In genomic region chr5:167511-167910, GRCh38 we compare ENCODE assay signal across 21 cellular contexts. TPM values are rescaled to one million over a fixed set of nuclear protein-coding genes. Genes with fewer than 3 reads are reported as not detected.
DNase-seq lines count a peak whose midpoint lies in the region; ATAC-seq and TF ChIP-seq lines count a peak whose summit lies in the region.
"Had no signal": no experiment of that assay in that cellular context is flagged by ENCODE, and none has a peak within 500 bp of the region (broad histone marks: within the 10 kb centered on the region; RNA-seq: fewer than 3 reads in every experiment).

No MANE protein-coding gene starts in this region.

- H3K4me1 Mint-ChIP-seq in chondrocyte (ENCODE audit: low read depth) (peaks cover 33% of the 10 kb centered on the region), osteocyte (ENCODE audit: unreplicated experiment) (peaks cover 40% of the 10 kb centered on the region)
- H3K4me1 Mint-ChIP-seq in activated CD8-positive, alpha-beta T cell treated with anti-CD3 and anti-CD28 coated beads for 36 hours (ENCODE audit: low read depth): no peaks in the 10 kb centered on the region
- H3K4me1 Mint-ChIP-seq: activated CD4-positive, alpha-beta T cell treated with anti-CD3 and anti-CD28 coated beads for 36 hours; T-cell had no signal

- intact Hi-C loops in activated CD8-positive, alpha-beta T cell treated with anti-CD3 and anti-CD28 coated beads for 36 hours (cut with micrococcal nuclease): no loop called here

- ATAC-seq in GM21390 (IDR thresholded peaks at IDR 0.05; ENCODE audit: unreplicated experiment): no peak
- ATAC-seq in activated CD8-positive, alpha-beta T cell treated with anti-CD3 and anti-CD28 coated beads for 36 hours: no peak
- ATAC-seq: activated CD4-positive, alpha-beta T cell treated with anti-CD3 and anti-CD28 coated beads for 36 hours; body of pancreas; pancreas; T-cell had no signal

- H3K27me3 ChIP-seq in H7 (ENCODE audit: control insufficient read depth, insufficient read depth, low read length): no peaks in the 10 kb centered on the region
- H3K27me3 ChIP-seq: body of pancreas, pancreas, thyroid gland had no signal

- H3K36me3 ChIP-seq in H7 (replicated peaks; ENCODE audit: control insufficient read depth, insufficient read depth, low read length): no peaks in the 10 kb centered on the region; the same call in 1 of the 2 replicates
- H3K36me3 ChIP-seq: heart right ventricle, pancreas, thyroid gland had no signal

- H3K27ac Mint-ChIP-seq in chondrocyte (ENCODE audit: unreplicated experiment) (no peak overlapping the region), osteocyte (ENCODE audit: unreplicated experiment) (peak overlapping the region; percentile 96)
- H3K27ac Mint-ChIP-seq in activated CD8-positive, alpha-beta T cell treated with anti-CD3 and anti-CD28 coated beads for 36 hours: no peak overlapping the region
- H3K27ac Mint-ChIP-seq: activated CD4-positive, alpha-beta T cell treated with anti-CD3 and anti-CD28 coated beads for 36 hours; activated T-helper 1 cell treated with anti-CD3 and anti-CD28 coated beads, Interleukin-12 subunit alpha, Interleukin-12 subunit beta, Interleukin-2, Interleukin-4 antibody, amounts not matched to agents 30 ng/mL and 10 ng/mL and 1 ng/mL, durations not matched to agents 14 hours and 24 hours and 36 hours; T-cell had no signal

- H3K4me3 Mint-ChIP-seq in chondrocyte (ENCODE audit: unreplicated experiment): no peak overlapping the region
- no peak overlapping the region for H3K4me3 Mint-ChIP-seq in osteocyte (ENCODE audit: unreplicated experiment)
- no peak overlapping the region for H3K4me3 Mint-ChIP-seq in activated CD8-positive, alpha-beta T cell treated with anti-CD3 and anti-CD28 coated beads for 36 hours
- H3K4me3 Mint-ChIP-seq: activated CD4-positive, alpha-beta T cell treated with anti-CD3 and anti-CD28 coated beads for 36 hours; activated T-helper 1 cell treated with anti-CD3 and anti-CD28 coated beads, Interleukin-12 subunit alpha, Interleukin-12 subunit beta, Interleukin-2, Interleukin-4 antibody, amounts not matched to agents 30 ng/mL and 10 ng/mL and 1 ng/mL, durations not matched to agents 14 hours and 24 hours and 36 hours; T-cell had no signal

- H3K9me3 Mint-ChIP-seq in chondrocyte (ENCODE audit: low read depth): no peaks in the 10 kb centered on the region
- H3K9me3 Mint-ChIP-seq in osteocyte (ENCODE audit: unreplicated experiment): no peaks in the 10 kb centered on the region
- no peaks in the 10 kb centered on the region for H3K9me3 Mint-ChIP-seq in activated CD8-positive, alpha-beta T cell treated with anti-CD3 and anti-CD28 coated beads for 36 hours
- H3K9me3 Mint-ChIP-seq: activated T-helper 1 cell treated with anti-CD3 and anti-CD28 coated beads, Interleukin-12 subunit alpha, Interleukin-12 subunit beta, Interleukin-2, Interleukin-4 antibody, amounts not matched to agents 30 ng/mL and 10 ng/mL and 1 ng/mL, durations not matched to agents 14 hours and 24 hours and 36 hours; T-cell had no signal

- CTCF ChIA-PET in activated CD8-positive, alpha-beta T cell treated with anti-CD3 and anti-CD28 coated beads for 36 hours (lab: Charles Lee): no interaction called here

- TF ChIP-seq CTCF in chondrocyte (IDR thresholded peaks at IDR 0.05) (no peak), osteocyte (IDR thresholded peaks at IDR 0.05) (no peak), GM10266 (IDR thresholded peaks at IDR 0.05; ENCODE audit: control insufficient read depth, insufficient read depth, low read depth, missing control alignments) (no peak)
- no peak for TF ChIP-seq CTCF in activated CD8-positive, alpha-beta T cell treated with anti-CD3 and anti-CD28 coated beads for 36 hours (IDR thresholded peaks at IDR 0.05)

- H3K36me3 Mint-ChIP-seq in chondrocyte (ENCODE audit: low read depth) (no peaks in the 10 kb centered on the region), osteocyte (ENCODE audit: unreplicated experiment) (no peaks in the 10 kb centered on the region)
- no peaks in the 10 kb centered on the region for H3K36me3 Mint-ChIP-seq in activated CD8-positive, alpha-beta T cell treated with anti-CD3 and anti-CD28 coated beads for 36 hours (ENCODE audit: low read depth)
- H3K36me3 Mint-ChIP-seq: T-cell had no signal

- DNase-seq in AG20443 (ENCODE audit: low spot score) (peak; percentile 42), H7 (peak; percentile 59), chondrocyte (ENCODE audit: low spot score) (peak; percentile 83), osteocyte (ENCODE audit: extremely low spot score, unreplicated experiment) (no peak), GM10266 (ENCODE audit: extremely low spot score) (no peak), NCI-H1417 treated with DMSO at 0.1 percent for 48 hours (lab: John Stamatoyannopoulos, UW) (no peak)
- DNase-seq in activated CD8-positive, alpha-beta T cell treated with anti-CD3 and anti-CD28 coated beads for 36 hours: no peak
- DNase-seq: activated CD4-positive, alpha-beta T cell treated with anti-CD3 and anti-CD28 coated beads for 36 hours; body of pancreas; DMS79 treated with DMSO at 0.1 percent for 48 hours; heart right ventricle; NCI-H1417; NCI-H524; Right ventricle myocardium superior; stimulated activated naive CD4-positive, alpha-beta T cell treated with Interleukin-2 at 50 U/mL for 16 hours; T-cell; thyroid gland had no signal

- H3K27me3 Mint-ChIP-seq in chondrocyte (ENCODE audit: low read depth) (no peaks in the 10 kb centered on the region), osteocyte (ENCODE audit: unreplicated experiment) (no peaks in the 10 kb centered on the region)
- H3K27me3 Mint-ChIP-seq in activated CD8-positive, alpha-beta T cell treated with anti-CD3 and anti-CD28 coated beads for 36 hours: no peaks in the 10 kb centered on the region
- H3K27me3 Mint-ChIP-seq: activated CD4-positive, alpha-beta T cell treated with anti-CD3 and anti-CD28 coated beads for 36 hours had no signal

- no peak overlapping the region for H3K4me3 ChIP-seq in H7 (ENCODE audit: insufficient read depth, low read depth, low read length)
- H3K4me3 ChIP-seq: body of pancreas, heart right ventricle, pancreas, thyroid gland had no signal

- POLR2A ChIA-PET in activated CD8-positive, alpha-beta T cell treated with anti-CD3 and anti-CD28 coated beads for 36 hours (lab: Charles Lee): no interaction called here

RNA-seq across cellular contexts. Expression of gene LRRC14B, which starts 23.8 kb away (rescaled TPM):
- 0.44 TPM in 1 of 2 replicates, not detected in the other for total RNA-seq in H7 (2014; rRNA removed; shearing (Covaris generic))
- total RNA-seq in chondrocyte (not detected in 3 replicates), osteocyte (not detected in 2 replicates)
- total RNA-seq in activated CD8-positive, alpha-beta T cell treated with anti-CD3 and anti-CD28 coated beads for 36 hours: under 1 TPM in 1 of 2 experiments, not detected in 1; 0.16 TPM
- total RNA-seq: activated T-helper 1 cell treated with anti-CD3 and anti-CD28 coated beads, Interleukin-12 subunit alpha, Interleukin-12 subunit beta, Interleukin-2, Interleukin-4 antibody, amounts not matched to agents 30 ng/mL and 10 ng/mL and 1 ng/mL, durations not matched to agents 14 hours and 24 hours and 36 hours; body of pancreas; lower leg skin; pancreas; T-cell; thyroid gland had no signal

RNA-seq across cellular contexts. Expression of gene CCDC127, which starts 50.4 kb away (rescaled TPM):
- total RNA-seq in H7 (2014; rRNA removed; shearing (Covaris generic)): 3.3 and 4.4 TPM in 2 replicates
- total RNA-seq in chondrocyte (8.0 to 10.4 TPM (median 9.6 TPM) in 3 replicates), osteocyte (9.9 and 11.1 TPM in 2 replicates)
- total RNA-seq in activated CD8-positive, alpha-beta T cell treated with anti-CD3 and anti-CD28 coated beads for 36 hours: 1 to 10 TPM; 4.2 to 4.3 TPM

RNA-seq across cellular contexts. Expression of gene SDHA, which starts 50.6 kb away (rescaled TPM):
- 93.4 and 112 TPM in 2 replicates for total RNA-seq in H7 (2014; rRNA removed; shearing (Covaris generic))
- total RNA-seq in chondrocyte: 79.7 to 95.5 TPM (median 81.5 TPM) in 3 replicates
- 130 and 136 TPM in 2 replicates for total RNA-seq in osteocyte
- total RNA-seq in activated CD8-positive, alpha-beta T cell treated with anti-CD3 and anti-CD28 coated beads for 36 hours: 100 to 1,000 TPM; 141 to 149 TPM

Comparison
In these comparisons a context has a peak if more than half of its experiments do, and no peak if none do; other contexts are left out.
1. DNase-seq: peak in AG20443 (single experiment), H7 (single experiment) and chondrocyte (single experiment); none in osteocyte (single experiment), GM10266 (single experiment), activated CD8-positive, alpha-beta T cell treated with anti-CD3 and anti-CD28 coated beads for 36 hours (single experiment) and NCI-H1417 treated with DMSO at 0.1 percent for 48 hours (single experiment).